10 cellular contexts compared by ENCODE assay signal in the genomic region with DNA sequence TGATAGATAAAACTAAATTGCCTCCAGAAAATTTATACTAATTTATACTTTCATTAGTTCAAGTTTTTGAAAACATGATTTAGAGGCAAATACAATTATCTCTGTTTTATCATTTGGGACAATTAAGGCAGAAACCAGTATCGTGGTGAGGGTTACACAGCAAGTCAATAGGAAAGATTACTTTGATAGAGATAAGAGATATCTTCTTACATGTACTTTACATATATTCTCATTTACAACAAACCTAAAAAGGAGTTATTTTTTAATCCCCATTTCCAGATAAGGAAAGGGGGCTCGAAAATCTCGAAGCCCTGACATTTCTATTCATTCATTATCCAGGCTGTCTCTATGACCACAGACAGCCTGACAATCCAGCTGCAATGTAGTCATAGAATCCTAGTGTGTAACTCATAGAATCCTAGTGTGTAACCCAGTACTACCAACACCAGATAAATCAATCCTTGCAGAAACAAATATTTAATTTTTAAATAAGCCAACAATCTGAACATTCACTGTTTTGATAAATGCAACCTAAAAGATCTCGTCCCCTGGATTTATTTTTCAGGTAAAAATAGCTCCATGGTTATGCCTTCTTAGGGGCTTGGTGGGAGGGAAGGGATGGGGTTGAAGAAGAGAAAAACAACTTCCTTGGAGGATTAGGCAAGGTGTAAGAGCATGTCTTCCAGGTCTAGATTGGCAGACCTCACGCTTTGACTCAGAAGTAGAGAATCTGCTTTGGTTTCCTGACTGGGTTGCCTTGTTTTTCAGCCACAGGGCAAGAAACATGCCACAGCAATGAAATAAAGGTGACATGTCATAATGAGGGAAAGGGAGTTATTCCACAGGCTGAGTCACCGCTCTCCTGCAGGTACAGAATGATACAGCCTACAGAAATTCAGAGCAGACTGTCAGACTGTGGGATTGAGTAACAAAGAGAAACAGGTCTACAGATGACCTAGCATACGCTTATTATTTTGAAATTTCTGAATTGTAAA. TPM values are rescaled to one million over a fixed set of nuclear protein-coding genes. Genes with fewer than 3 reads are reported as not detected.
DNase-seq lines count a peak whose midpoint lies in the region; ATAC-seq and TF ChIP-seq lines count a peak whose summit lies in the region.
"Had no signal": no experiment of that assay in that cellular context is flagged by ENCODE, and none has a peak within 500 bp of the region (broad histone marks: within the 10 kb centered on the region; RNA-seq: fewer than 3 reads in every experiment).

No MANE protein-coding gene starts in this region.

- H3K4me1 Mint-ChIP-seq in brain = peaks cover 35% of the 10 kb centered on the region

- no peak for ATAC-seq in HG03196 (IDR thresholded peaks at IDR 0.05; ENCODE audit: unreplicated experiment)
- no peak for ATAC-seq in HG02759 (IDR thresholded peaks at IDR 0.05; ENCODE audit: unreplicated experiment)

- H3K36me3 Mint-ChIP-seq in brain = no peaks in the 10 kb centered on the region

- H3K4me3 Mint-ChIP-seq in brain = no peak overlapping the region
- H3K4me3 Mint-ChIP-seq: activated naive CD8-positive, alpha-beta T cell treated with anti-CD3 and anti-CD28 coated beads, Interleukin-2, amount 10 ng/mL, durations not matched to agents 7 days and 5 days had no signal

- no peak for TF ChIP-seq CTCF in brain (conservative IDR thresholded peaks at IDR 0.05)

- peaks cover 0 to 6% (median 2%) of the 10 kb centered on the region in 5 experiments for H3K9me3 Mint-ChIP-seq in brain

- in situ Hi-C loops in G401 (cut with HindIII; ENCODE audit: low sequenced_read_pairs) = no loop called here

- H3K27me3 Mint-ChIP-seq in brain = peaks cover 3% of the 10 kb centered on the region

- intact Hi-C loops in posterior vena cava (cut with DNase I) = no loop called here

- peak overlapping the region in 3 of 5 experiments; percentile 61 to 94 (median 76) for H3K27ac Mint-ChIP-seq in brain
- H3K27ac Mint-ChIP-seq: activated naive CD8-positive, alpha-beta T cell treated with anti-CD3 and anti-CD28 coated beads, Interleukin-2, amount 10 ng/mL, durations not matched to agents 7 days and 5 days had no signal

- DNase-seq in AG20443 (ENCODE audit: low spot score) (peak; percentile 64), HT1080 (ENCODE audit: low read depth) (peak; percentile 98), lung microvascular endothelial cell (ENCODE audit: low read depth in 2 of 2) (peak; percentile 45 to 67), posterior vena cava (ENCODE audit: low spot score) (no peak), G401 (ENCODE audit: low spot score) (no peak)
- DNase-seq: activated naive CD8-positive, alpha-beta T cell treated with anti-CD3 and anti-CD28 coated beads, Interleukin-2, amount 10 ng/mL, durations not matched to agents 7 days and 5 days; Kasumi-1 had no signal

RNA-seq across cellular contexts. Expression of a gene that starts 45.6 kb away (rescaled TPM):
- 47.8 and 69.6 TPM in 2 replicates for total RNA-seq in HT1080 (2014; rRNA removed; shearing (Covaris generic))
- 68.2 and 68.8 TPM in 2 replicates for polyA plus RNA-seq in HT1080 (2015; cell fraction: cytosol; rRNA removed)
- 90.5 and 110 TPM in 2 replicates for polyA plus RNA-seq in HT1080 (2015; cell fraction: nucleus; rRNA removed)
- polyA plus RNA-seq in brain (ENCODE audit: insufficient read depth, low read depth, low replicate concordance) = 163 TPM
- total RNA-seq in lung microvascular endothelial cell (66.3 and 70.2 TPM in 2 replicates), posterior vena cava (10 to 100 TPM; 72.1 to 86.2 TPM)
- 41.1 and 44.7 TPM in 2 replicates for total RNA-seq in G401 (2014; rRNA removed; shearing (Covaris generic))

Comparison
In these comparisons a context has a peak if more than half of its experiments do, and no peak if none do; other contexts are left out.
1. DNase-seq: peak in AG20443 (single experiment), HT1080 (single experiment) and lung microvascular endothelial cell (2 of 2); none in posterior vena cava (single experiment) and G401 (single experiment).